2 cellular contexts compared by ENCODE assay signal in the genomic region with DNA sequence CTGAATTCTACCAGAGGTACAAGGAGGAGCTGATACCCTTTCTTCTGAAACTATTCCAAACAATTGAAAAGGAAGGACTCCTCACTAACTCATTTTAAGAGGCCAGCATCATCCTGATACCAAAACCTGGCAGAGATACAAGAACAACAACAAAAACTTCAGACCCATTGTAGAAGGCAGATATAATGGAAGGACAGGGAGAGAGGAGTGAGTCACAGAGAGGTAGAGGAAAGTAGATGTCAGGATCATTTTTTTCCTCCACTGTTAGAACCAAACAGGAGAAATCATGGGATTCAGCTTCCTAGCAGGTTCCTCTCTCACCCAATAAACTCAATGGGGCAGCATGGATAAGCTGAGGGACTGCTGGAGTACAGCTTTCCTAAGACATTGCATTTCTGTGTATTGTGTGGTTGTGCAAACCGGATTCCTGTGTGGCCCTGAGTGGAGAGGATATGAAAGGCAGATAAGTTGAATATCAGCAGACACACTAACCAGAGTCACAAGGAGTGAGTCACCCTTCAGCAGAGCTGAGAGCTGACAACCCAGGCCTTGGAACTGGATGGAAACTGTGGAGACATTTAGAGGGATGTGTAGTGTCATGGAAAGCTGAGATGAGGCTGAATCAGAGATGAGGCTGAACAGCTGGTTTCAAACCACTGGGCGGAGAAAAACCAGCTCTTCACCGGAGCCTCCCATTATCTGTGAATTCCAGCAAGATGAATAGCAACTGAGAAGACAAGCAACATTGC.
TF ChIP-seq lines count a peak whose summit lies in the region.

No MANE protein-coding gene starts in this region.

TF ChIP-seq in A549, 52 proteins besides CTCF, POLR2A, EP300 and RAD21 (continued from another document):
- TF ChIP-seq CEBPB (IDR thresholded peaks at IDR 0.05), result peak in 1 of 2 experiments; percentile 58; a peak in 2 of 4 replicates

TF ChIP-seq in IMR-90, 13 proteins besides CTCF, POLR2A, EP300 and RAD21 (continued from another document):
- peak; percentile 92 for TF ChIP-seq FOS (IDR thresholded peaks at IDR 0.05; ENCODE audit: low read depth, low read length)
- no peak for TF ChIP-seq MAZ (IDR thresholded peaks at IDR 0.05; ENCODE audit: borderline replicate concordance, low read depth, low read length)
- peak; percentile 40 for TF ChIP-seq MAFK (IDR thresholded peaks at IDR 0.05; ENCODE audit: low read depth, low read length)
- TF ChIP-seq RCOR1 (IDR thresholded peaks at IDR 0.05; ENCODE audit: insufficient replicate concordance, low read length), result peak; percentile 61
- TF ChIP-seq SMC3 (IDR thresholded peaks at IDR 0.05; ENCODE audit: low read depth, low read length), result peak; percentile 22; the same call in 1 of the 2 replicates
- no peak for TF ChIP-seq ELK1 (IDR thresholded peaks at IDR 0.05; ENCODE audit: borderline replicate concordance, low read depth, low read length)
TF ChIP-seq in IMR-90: peak in this region for 6.
